In the genomic region with DNA sequence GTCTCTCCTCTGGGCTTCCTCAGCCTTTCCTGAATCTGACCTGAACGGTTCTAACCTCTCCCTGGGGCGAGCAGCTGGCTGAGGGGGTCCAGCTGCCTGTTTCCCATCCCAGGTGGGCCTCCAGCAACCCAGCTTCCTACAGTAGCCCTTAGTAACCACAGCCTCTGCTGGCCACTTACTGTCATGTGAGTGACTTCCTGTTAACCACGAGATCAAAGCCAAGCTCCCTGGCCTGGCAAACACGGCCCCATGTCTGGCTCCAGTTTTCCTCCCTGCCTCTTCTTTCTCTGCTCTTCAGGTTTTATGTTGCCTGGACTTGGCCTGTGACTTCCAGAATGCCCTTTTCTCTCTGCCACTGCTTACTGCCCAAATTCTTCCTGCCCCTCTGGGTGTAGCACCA, we compare ENCODE assay signal across 13 cellular contexts. TPM values are rescaled to one million over a fixed set of nuclear protein-coding genes. Genes with fewer than 3 reads are reported as not detected.
DNase-seq lines count a peak whose midpoint lies in the region; ATAC-seq and TF ChIP-seq lines count a peak whose summit lies in the region.
"Had no signal": no experiment of that assay in that cellular context is flagged by ENCODE, and none has a peak within 500 bp of the region (broad histone marks: within the 10 kb centered on the region; RNA-seq: fewer than 3 reads in every experiment).

No MANE protein-coding gene starts in this region.

- TF ChIP-seq POLR2A in breast epithelium (IDR thresholded peaks at IDR 0.05), result no peak

- DNase-seq in breast epithelium (ENCODE audit: low spot score in 2 of 2) (no peak), mammary epithelial cell (no peak), islet precursor cell (peak; percentile 93), substantia nigra (lab: John Stamatoyannopoulos, UW) (peak in 14 of 49 donors; percentile 10 to 61 (median 28)), SIG-M5 (lab: John Stamatoyannopoulos, UW) (no peak)
- no peak for DNase-seq in activated CD4-positive, alpha-beta T cell treated with anti-CD3 and anti-CD28 coated beads for 4 hours
- DNase-seq: ACHN; activated CD8-positive, alpha-beta memory T cell treated with anti-CD3 and anti-CD28 coated beads, Interleukin-2, amount 50 U/mL, for 4 hours; erythroblast; GM23248; T-helper 9 cell had no signal

- no peak overlapping the region for H3K4me2 ChIP-seq in mammary epithelial cell (ENCODE audit: insufficient read depth, low read depth, low read length)

- WGBS in mammary epithelial cell (ENCODE audit: low coverage, missing lambda C conversion rate), result 57% methylated on average over 3 of the region's 4 CpGs

- H3K36me3 ChIP-seq in breast epithelium (no peaks in the 10 kb centered on the region), mammary epithelial cell (ENCODE audit: insufficient read depth, low read length) (no peaks in the 10 kb centered on the region)

- BruUV-seq in mammary epithelial cell (replicated peaks; lab: Mats Ljungman, UMichigan), result no TSS peak

- H3K4me3 ChIP-seq in breast epithelium (no peak overlapping the region), mammary epithelial cell (replicated peaks in 1 of 3; ENCODE audit: insufficient read depth in 1 of 3, low read depth in 2 of 3, low read length in 3 of 3) (no peak overlapping the region)
- H3K4me3 ChIP-seq: GM23248 had no signal

- H3K79me2 ChIP-seq in mammary epithelial cell (ENCODE audit: insufficient read depth, low read length), result no peaks in the 10 kb centered on the region

- H3K9me3 ChIP-seq in breast epithelium (no peaks in the 10 kb centered on the region), mammary epithelial cell (replicated peaks; ENCODE audit: insufficient read depth, low read length) (no peaks in the 10 kb centered on the region)

- H3K27me3 ChIP-seq in breast epithelium (no peaks in the 10 kb centered on the region), mammary epithelial cell (ENCODE audit: insufficient read depth, low read length) (peaks cover 12% of the 10 kb centered on the region)

- intact Hi-C loops in breast epithelium (cut with DNase I; ENCODE audit: low total_unique reads) (no loop called here), mammary epithelial cell (cut with micrococcal nuclease) (no loop called here)

- H3K9ac ChIP-seq in mammary epithelial cell (ENCODE audit: insufficient read depth, low read length), result no peak overlapping the region
- H3K9ac ChIP-seq: GM23248 had no signal

- H3K4me1 ChIP-seq in breast epithelium (peaks cover 6 to 8% of the 10 kb centered on the region in 2 donors), mammary epithelial cell (ENCODE audit: insufficient read depth, low read length) (peaks cover 6% of the 10 kb centered on the region)

- in situ Hi-C loops in mammary epithelial cell (cut with MboI; ENCODE audit: low sequenced_read_pairs in 2 of 2), result no loop called here

- ATAC-seq in SK-N-SH treated with all-trans-retinoic acid at 6 μM for 48 hours (peak; percentile 8; the same call in 1 of the 3 replicates), GM18520 (IDR thresholded peaks at IDR 0.05; ENCODE audit: unreplicated experiment) (no peak)

- H3K27ac ChIP-seq in breast epithelium, result peak overlapping the region; percentile 36 to 42
- no peak overlapping the region for H3K27ac ChIP-seq in mammary epithelial cell (ENCODE audit: insufficient read depth, low read depth, low read length)
- H3K27ac ChIP-seq in substantia nigra (ENCODE audit: low read depth, low read length, poor library complexity, severe bottlenecking), result peak overlapping the region; percentile 12
- H3K27ac ChIP-seq: GM23248 had no signal

- TF ChIP-seq CTCF in breast epithelium (IDR thresholded peaks at IDR 0.05) (no peak), mammary epithelial cell (conservative IDR thresholded peaks at IDR 0.05 in 1 of 2, IDR thresholded peaks at IDR 0.05 in 1 of 2; ENCODE audit: extremely low read depth in 1 of 2, insufficient read depth in 1 of 2, low read depth in 1 of 2, low read length in 2 of 2) (no peak)

- H4K20me1 ChIP-seq in mammary epithelial cell (ENCODE audit: insufficient read depth, low read length), result no peaks in the 10 kb centered on the region

- no peak overlapping the region for H2AFZ ChIP-seq in mammary epithelial cell (ENCODE audit: low read depth, low read length)
- H2AFZ ChIP-seq: GM23248 had no signal

- CTCF ChIA-PET in mammary epithelial cell (lab: Charles Lee; ENCODE audit: low non-redundant PET), result no interaction called here

- dilution Hi-C loops in mammary epithelial cell (cut with HindIII; ENCODE audit: low sequenced_read_pairs), result no loop called here

TF ChIP-seq in SK-N-SH treated with all-trans-retinoic acid at 6 μM for 48 hours, 23 proteins besides CTCF, POLR2A, EP300 and RAD21:
- TF ChIP-seq, protein P1, sequence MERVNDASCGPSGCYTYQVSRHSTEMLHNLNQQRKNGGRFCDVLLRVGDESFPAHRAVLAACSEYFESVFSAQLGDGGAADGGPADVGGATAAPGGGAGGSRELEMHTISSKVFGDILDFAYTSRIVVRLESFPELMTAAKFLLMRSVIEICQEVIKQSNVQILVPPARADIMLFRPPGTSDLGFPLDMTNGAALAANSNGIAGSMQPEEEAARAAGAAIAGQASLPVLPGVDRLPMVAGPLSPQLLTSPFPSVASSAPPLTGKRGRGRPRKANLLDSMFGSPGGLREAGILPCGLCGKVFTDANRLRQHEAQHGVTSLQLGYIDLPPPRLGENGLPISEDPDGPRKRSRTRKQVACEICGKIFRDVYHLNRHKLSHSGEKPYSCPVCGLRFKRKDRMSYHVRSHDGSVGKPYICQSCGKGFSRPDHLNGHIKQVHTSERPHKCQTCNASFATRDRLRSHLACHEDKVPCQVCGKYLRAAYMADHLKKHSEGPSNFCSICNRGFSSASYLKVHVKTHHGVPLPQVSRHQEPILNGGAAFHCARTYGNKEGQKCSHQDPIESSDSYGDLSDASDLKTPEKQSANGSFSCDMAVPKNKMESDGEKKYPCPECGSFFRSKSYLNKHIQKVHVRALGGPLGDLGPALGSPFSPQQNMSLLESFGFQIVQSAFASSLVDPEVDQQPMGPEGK (CRISPR knock-in tag; IDR thresholded peaks at IDR 0.05; ENCODE audit: borderline replicate concordance), result no peak
- no peak for TF ChIP-seq ZFP3 (CRISPR knock-in tag; IDR thresholded peaks at IDR 0.05)
- TF ChIP-seq, protein P2, sequence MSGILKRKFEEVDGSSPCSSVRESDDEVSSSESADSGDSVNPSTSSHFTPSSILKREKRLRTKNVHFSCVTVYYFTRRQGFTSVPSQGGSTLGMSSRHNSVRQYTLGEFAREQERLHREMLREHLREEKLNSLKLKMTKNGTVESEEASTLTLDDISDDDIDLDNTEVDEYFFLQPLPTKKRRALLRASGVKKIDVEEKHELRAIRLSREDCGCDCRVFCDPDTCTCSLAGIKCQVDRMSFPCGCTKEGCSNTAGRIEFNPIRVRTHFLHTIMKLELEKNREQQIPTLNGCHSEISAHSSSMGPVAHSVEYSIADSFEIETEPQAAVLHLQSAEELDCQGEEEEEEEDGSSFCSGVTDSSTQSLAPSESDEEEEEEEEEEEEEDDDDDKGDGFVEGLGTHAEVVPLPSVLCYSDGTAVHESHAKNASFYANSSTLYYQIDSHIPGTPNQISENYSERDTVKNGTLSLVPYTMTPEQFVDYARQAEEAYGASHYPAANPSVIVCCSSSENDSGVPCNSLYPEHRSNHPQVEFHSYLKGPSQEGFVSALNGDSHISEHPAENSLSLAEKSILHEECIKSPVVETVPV (CRISPR knock-in tag; IDR thresholded peaks at IDR 0.05), result no peak
TF ChIP-seq in SK-N-SH treated with all-trans-retinoic acid at 6 μM for 48 hours: peak in this region for 0.

RNA-seq across cellular contexts. Expression of a gene that starts 47.2 kb away (rescaled TPM):
- total RNA-seq in breast epithelium (10 to 100 TPM; 16.0 to 56.0 (median 55.8) TPM), mammary epithelial cell (100 to 1,000 TPM in 1 of 2 donors, 10 to 100 TPM in 1; 78.4 to 103 TPM)
- 60.0 TPM for polyA plus RNA-seq in mammary epithelial cell
- 122 TPM for polyA minus RNA-seq in mammary epithelial cell
